ENCODE assay signal across 13 cellular contexts in genomic region chr7:90401989-90402388, GRCh38. TPM values are rescaled to one million over a fixed set of nuclear protein-coding genes. Genes with fewer than 3 reads are reported as not detected.
DNase-seq lines count a peak whose midpoint lies in the region; ATAC-seq and TF ChIP-seq lines count a peak whose summit lies in the region.
"Had no signal": no experiment of that assay in that cellular context is flagged by ENCODE, and none has a peak within 500 bp of the region (broad histone marks: within the 10 kb centered on the region; RNA-seq: fewer than 3 reads in every experiment).

No MANE protein-coding gene starts in this region.

- WGBS in IMR-90 (ENCODE audit: extremely low coverage in 2 of 2, insufficient read length in 1 of 2), 2 experiments = no CpG with 5 or more reads among the region's 4 CpGs

- no peaks in the 10 kb centered on the region for H3K9me3 ChIP-seq in IMR-90 (ENCODE audit: control insufficient read depth, insufficient read depth, low read length)
- H3K9me3 ChIP-seq: HAP-1 had no signal

- peaks cover 7% of the 10 kb centered on the region for H3K36me3 ChIP-seq in IMR-90 (ENCODE audit: control insufficient read depth, insufficient read depth, low read length)

- intact Hi-C loops in IMR-90 (cut with micrococcal nuclease) = no loop called here

- no peak overlapping the region for H3K56ac ChIP-seq in IMR-90 (ENCODE audit: extremely low read depth, insufficient read depth, low read length)

- H3K9ac ChIP-seq in IMR-90 (ENCODE audit: low read depth, low read length) = no peak overlapping the region

- H2AK9ac ChIP-seq in IMR-90 (replicated peaks; ENCODE audit: low read depth, low read length, poor library complexity) = no peak overlapping the region

- no peak overlapping the region for H2BK120ac ChIP-seq in IMR-90 (ENCODE audit: low read depth, low read length)

- peak; percentile 37 for DNase-seq in IMR-90
- peak; percentile 44 to 70 for DNase-seq in NCI-H524 (lab: John Stamatoyannopoulos, UW)
- DNase-seq in erythroblast (lab: John Stamatoyannopoulos, UW) = peak; percentile 22 to 72
- DNase-seq in NCI-H510A treated with DMSO at 0.1 percent for 48 hours (lab: John Stamatoyannopoulos, UW) = no peak
- no peak for DNase-seq in stimulated activated CD4-positive, alpha-beta T cell treated with anti-CD3 and anti-CD28 coated beads, Interleukin-12 subunit alpha, Interleukin-12 subunit beta, amount 100 ng/mL, for 4 hours
- DNase-seq: activated CD4-positive, alpha-beta T cell treated with anti-CD3 and anti-CD28 coated beads, Interleukin-2, amount 50 U/mL, for 4 hours; MV-4-11; Right ventricle myocardium superior; stimulated activated naive CD4-positive, alpha-beta T cell had no signal

- H3K36me3 Mint-ChIP-seq in stimulated activated memory B cell treated with anti-CD40 and anti-IgM and Interleukin-4, amounts not matched to agents 10 μg/mL and 1 μg/mL and 100 μg/mL, for 72 hours = peaks cover 9% of the 10 kb centered on the region

- H3K14ac ChIP-seq in IMR-90 (replicated peaks; ENCODE audit: low read depth, low read length) = no peak overlapping the region

- no peaks in the 10 kb centered on the region for H3K4me1 ChIP-seq in IMR-90 (ENCODE audit: control insufficient read depth, insufficient read depth, low read length)

- H3K4me3 Mint-ChIP-seq in stimulated activated memory B cell treated with anti-CD40 and anti-IgM and Interleukin-4, amounts not matched to agents 10 μg/mL and 1 μg/mL and 100 μg/mL, for 72 hours = no peak overlapping the region

- H3K27ac Mint-ChIP-seq in stimulated activated memory B cell treated with anti-CD40 and anti-IgM and Interleukin-4, amounts not matched to agents 10 μg/mL and 1 μg/mL and 100 μg/mL, for 72 hours = peak overlapping the region; percentile 90
- H3K27ac Mint-ChIP-seq: activated naive CD8-positive, alpha-beta T cell had no signal

- H3K27me3 Mint-ChIP-seq in stimulated activated memory B cell treated with anti-CD40 and anti-IgM and Interleukin-4, amounts not matched to agents 10 μg/mL and 1 μg/mL and 100 μg/mL, for 72 hours = no peaks in the 10 kb centered on the region
- H3K27me3 Mint-ChIP-seq: activated naive CD8-positive, alpha-beta T cell had no signal

- H4K20me1 ChIP-seq in IMR-90 (ENCODE audit: insufficient read depth, low read length) = no peaks in the 10 kb centered on the region

- no peak overlapping the region for H3K4me3 ChIP-seq in IMR-90 (ENCODE audit: insufficient read depth, low read depth, low read length)
- H3K4me3 ChIP-seq: HAP-1 had no signal

- dilution Hi-C loops in IMR-90 (cut with HindIII; ENCODE audit: low sequenced_read_pairs, unreplicated experiment) = no loop called here

- H3K4me2 ChIP-seq in IMR-90 (ENCODE audit: low read depth, low read length) = no peak overlapping the region

- H4K8ac ChIP-seq in IMR-90 (ENCODE audit: low read depth in 2 of 2, low read length in 2 of 2) = no peak overlapping the region

- peaks cover 15% of the 10 kb centered on the region for H3K9me3 Mint-ChIP-seq in stimulated activated memory B cell treated with anti-CD40 and anti-IgM and Interleukin-4, amounts not matched to agents 10 μg/mL and 1 μg/mL and 100 μg/mL, for 72 hours

- H3K18ac ChIP-seq in IMR-90 (ENCODE audit: low read depth, low read length) = no peak overlapping the region

- no TSS peak for BruUV-seq in IMR-90 (replicated peaks; lab: Mats Ljungman, UMichigan)

- TF ChIP-seq RAD21 in IMR-90 (IDR thresholded peaks at IDR 0.05; ENCODE audit: low read length) = no peak

- POLR2A ChIA-PET in IMR-90 (lab: Charles Lee; ENCODE audit: unreplicated experiment) = no interaction called here

- H2BK15ac ChIP-seq in IMR-90 (ENCODE audit: low read depth, low read length) = no peak overlapping the region

- H2AK5ac ChIP-seq in IMR-90 (ENCODE audit: low read depth, low read length) = no peak overlapping the region

- CTCF ChIA-PET in IMR-90 (lab: Yijun Ruan, JAX) = no interaction called here

- H4K91ac ChIP-seq in IMR-90 (ENCODE audit: insufficient read depth, low read depth, low read length) = no peak overlapping the region

- peaks cover 10 to 13% of the 10 kb centered on the region in 2 experiments; a peak in 3 of 4 replicates for H3K79me1 ChIP-seq in IMR-90 (ENCODE audit: low read depth in 1 of 2, low read length in 2 of 2)

- ATAC-seq in IMR-90 (ENCODE audit: low read depth) = no peak
- ATAC-seq in stimulated activated memory B cell treated with anti-CD40 and anti-IgM and Interleukin-4, amounts not matched to agents 10 μg/mL and 1 μg/mL and 100 μg/mL, for 72 hours = no peak
- no peak for ATAC-seq in activated CD4-positive, CD25-positive, alpha-beta regulatory T cell treated with anti-CD3 and anti-CD28 coated beads, Interleukin-2, amount 50 U/mL, for 24 hours

- in situ Hi-C loops in IMR-90 (cut with MboI; ENCODE audit: low sequenced_read_pairs) = no loop called here

- no peak overlapping the region for H2BK5ac ChIP-seq in IMR-90 (ENCODE audit: low read depth, low read length, poor library complexity, severe bottlenecking)

- H2BK20ac ChIP-seq in IMR-90 (ENCODE audit: low read depth, low read length) = no peak overlapping the region

- no peak overlapping the region for H3K4ac ChIP-seq in IMR-90 (ENCODE audit: low read depth, low read length)

- no peak overlapping the region for H2AFZ ChIP-seq in IMR-90 (replicated peaks; ENCODE audit: low read length, poor library complexity)

- no peak for TF ChIP-seq CTCF in IMR-90 (conservative IDR thresholded peaks at IDR 0.05; ENCODE audit: low read depth, low read length)

- H4K5ac ChIP-seq in IMR-90 (ENCODE audit: low read depth, low read length) = no peak overlapping the region

- TF ChIP-seq POLR2A in IMR-90 (IDR thresholded peaks at IDR 0.05; ENCODE audit: low read depth, low read length) = no peak
- no peak for TF ChIP-seq POLR2A in erythroblast (IDR thresholded peaks at IDR 0.05; ENCODE audit: low read length)

- no peaks in the 10 kb centered on the region for H3K9me1 ChIP-seq in IMR-90 (ENCODE audit: insufficient read depth, low read length)

- H3K27me3 ChIP-seq in IMR-90 (ENCODE audit: control insufficient read depth, insufficient read depth, low read length) = no peaks in the 10 kb centered on the region

- no peak overlapping the region for H3K27ac ChIP-seq in IMR-90 (ENCODE audit: insufficient read depth, low read length)

- H3K4me1 Mint-ChIP-seq in stimulated activated memory B cell treated with anti-CD40 and anti-IgM and Interleukin-4, amounts not matched to agents 10 μg/mL and 1 μg/mL and 100 μg/mL, for 72 hours = no peaks in the 10 kb centered on the region

- H3K23ac ChIP-seq in IMR-90 (ENCODE audit: low read depth, low read length) = no peak overlapping the region

TF ChIP-seq in IMR-90, 13 proteins besides CTCF, POLR2A, EP300 and RAD21:
- TF ChIP-seq CEBPB (IDR thresholded peaks at IDR 0.05; ENCODE audit: low read depth, low read length) (no peak), CHD1 (IDR thresholded peaks at IDR 0.05; ENCODE audit: low read depth, low read length) (no peak), SMC3 (IDR thresholded peaks at IDR 0.05; ENCODE audit: low read depth, low read length) (no peak), USF2 (IDR thresholded peaks at IDR 0.05; ENCODE audit: low read depth, low read length) (no peak), MAZ (IDR thresholded peaks at IDR 0.05; ENCODE audit: borderline replicate concordance, low read depth, low read length) (no peak), BHLHE40 (IDR thresholded peaks at IDR 0.05; ENCODE audit: low read depth, low read length) (no peak), RFX5 (IDR thresholded peaks at IDR 0.05; ENCODE audit: low read depth, low read length) (no peak), NFE2L2 (IDR thresholded peaks at IDR 0.05; ENCODE audit: low read depth, low read length) (no peak), MAFK (IDR thresholded peaks at IDR 0.05; ENCODE audit: low read depth, low read length) (no peak)

RNA-seq across cellular contexts. Expression of gene CLDN12, which starts 1.3 kb away (rescaled TPM):
- 42.5 and 46.4 TPM in 2 replicates for total RNA-seq in IMR-90 (2012; rRNA removed)
- polyA plus RNA-seq in IMR-90 (2012; rRNA removed) = 33.4 and 34.5 TPM in 2 replicates
- polyA plus RNA-seq in IMR-90 (2012; cell fraction: cytosol; rRNA removed) = 27.8 and 39.8 TPM in 2 replicates
- 42.6 and 51.6 TPM in 2 replicates for polyA plus RNA-seq in IMR-90 (2012; cell fraction: nucleus; rRNA removed; ENCODE audit: low replicate concordance)

RNA-seq across cellular contexts. Expression of gene GTPBP10, which starts 55.5 kb away (rescaled TPM):
- total RNA-seq in IMR-90 (2012; rRNA removed) = 11.5 and 25.3 TPM in 2 replicates
- polyA plus RNA-seq in IMR-90 (2012; rRNA removed) = 9.8 and 12.8 TPM in 2 replicates
- polyA plus RNA-seq in IMR-90 (2012; cell fraction: cytosol; rRNA removed) = 0.36 and 1.3 TPM in 2 replicates
- 0.49 and 6.9 TPM in 2 replicates for polyA plus RNA-seq in IMR-90 (2012; cell fraction: nucleus; rRNA removed; ENCODE audit: low replicate concordance)

Comparison
In these comparisons a context has a peak if more than half of its experiments do, and no peak if none do; other contexts are left out.
1. DNase-seq: peak in IMR-90 (single experiment), NCI-H524 (2 of 2) and erythroblast (2 of 2); none in NCI-H510A treated with DMSO at 0.1 percent for 48 hours (single experiment) and stimulated activated CD4-positive, alpha-beta T cell treated with anti-CD3 and anti-CD28 coated beads, Interleukin-12 subunit alpha, Interleukin-12 subunit beta, amount 100 ng/mL, for 4 hours (single experiment).